Comparison of ENCODE assay signal across 6 cellular contexts in genomic region chr17:50877042-50877441, GRCh38. TPM values are rescaled to one million over a fixed set of nuclear protein-coding genes. Genes with fewer than 3 reads are reported as not detected.
"Had no signal": no experiment of that assay in that cellular context is flagged by ENCODE, and none has a peak within 500 bp of the region (broad histone marks: within the 10 kb centered on the region; RNA-seq: fewer than 3 reads in every experiment).

No MANE protein-coding gene starts in this region.

RNA-seq across cellular contexts. Expression of gene WFIKKN2, which starts 41.7 kb away (rescaled TPM):
- total RNA-seq: HepG2, HT-29, HT1080, IMR-90 had no signal
- polyA plus RNA-seq: HepG2, IgD-negative memory B cell, K562 had no signal
